Comparison of ENCODE assay signal across 11 cellular contexts in the genomic region with DNA sequence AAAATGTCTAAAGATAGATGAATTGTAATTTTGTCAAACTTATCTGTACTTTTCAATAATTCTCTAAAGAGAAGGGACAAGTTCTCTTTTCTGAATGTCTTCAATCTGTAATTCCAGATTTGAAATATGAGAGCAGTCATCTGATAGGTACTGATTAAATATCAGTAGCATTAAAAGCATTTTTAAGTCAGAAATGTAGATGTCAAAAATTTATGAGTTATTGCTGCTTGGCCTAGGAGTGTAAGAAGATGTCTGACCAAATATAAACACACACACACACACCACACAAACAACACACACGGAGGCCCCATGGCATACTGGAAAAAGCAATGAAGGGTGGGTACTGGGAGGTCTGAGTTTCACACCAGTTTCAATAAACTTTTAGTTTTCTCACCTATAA. TPM values are rescaled to one million over a fixed set of nuclear protein-coding genes. Genes with fewer than 3 reads are reported as not detected.
DNase-seq lines count a peak whose midpoint lies in the region; ATAC-seq, FAIRE-seq and TF ChIP-seq lines count a peak whose summit lies in the region.
"Had no signal": no experiment of that assay in that cellular context is flagged by ENCODE, and none has a peak within 500 bp of the region (broad histone marks: within the 10 kb centered on the region; RNA-seq: fewer than 3 reads in every experiment).

No MANE protein-coding gene starts in this region.

- WGBS in K562 (ENCODE audit: insufficient coverage, low coverage, missing lambda C conversion rate): 67% methylated on average over 1 of the region's 1 CpG
- 38 to 48% methylated on average over 1 of the region's 1 CpG for WGBS in tibial nerve, 2 donors

- H3K36me3 ChIP-seq in K562 (ENCODE audit: control insufficient read depth, insufficient read depth, low read length): peaks cover 3% of the 10 kb centered on the region
- H3K36me3 ChIP-seq in lower lobe of right lung: peaks cover 3% of the 10 kb centered on the region
- peaks cover 0 to under 1% (median 0%) of the 10 kb centered on the region in 3 donors for H3K36me3 ChIP-seq in tibial nerve

- H3K9ac ChIP-seq in K562 (ENCODE audit: insufficient read depth in 1 of 2, low read depth in 2 of 2, low read length in 2 of 2): 0 out of 4 replicates have a peak overlapping the region, but pooled peaks of 1 of the 2 experiments have one; percentile 77

- peak overlapping the region; percentile 5 for H3K27ac Mint-ChIP-seq in activated naive CD4-positive, alpha-beta T cell treated with anti-CD3 and anti-CD28 coated beads, Interleukin-2, amount 50 U/mL, for 24 hours

- CTCF ChIA-PET in K562 (lab: Yijun Ruan, JAX; ENCODE audit: low intra/inter-chr PET ratio): no interaction called here

- TF ChIP-seq POLR2A in K562 (conservative IDR thresholded peaks at IDR 0.05) (no peak), tibial nerve (IDR thresholded peaks at IDR 0.05) (no peak)

- H3K4me3 ChIP-seq in K562 (no peak overlapping the region), lower lobe of right lung (peak overlapping the region; percentile 91), tibial nerve (peak overlapping the region in 3 of 4 donors; percentile 92 to 98 (median 97))

- ATAC-seq in K562: no peak
- ATAC-seq in lower lobe of right lung: no peak
- no peak for ATAC-seq in HG02610 (IDR thresholded peaks at IDR 0.05; ENCODE audit: unreplicated experiment)
- no peak for ATAC-seq in GM21825 (IDR thresholded peaks at IDR 0.05; ENCODE audit: unreplicated experiment)

- H3K27me3 ChIP-seq in K562 (ENCODE audit: control insufficient read depth in 2 of 2, insufficient read depth in 2 of 2, low read length in 2 of 2) (no peaks in the 10 kb centered on the region), lower lobe of right lung (ENCODE audit: low read depth) (no peaks in the 10 kb centered on the region), tibial nerve (no peaks in the 10 kb centered on the region)

- peaks cover 27% of the 10 kb centered on the region for H3K79me2 ChIP-seq in K562 (ENCODE audit: control insufficient read depth, insufficient read depth, low read length)

- peaks cover 4% of the 10 kb centered on the region for H4K20me1 ChIP-seq in K562 (replicated peaks; ENCODE audit: control insufficient read depth, insufficient read depth, low read length)

- peak overlapping the region; percentile 99 for H3K4me3 Mint-ChIP-seq in activated naive CD4-positive, alpha-beta T cell treated with anti-CD3 and anti-CD28 coated beads, Interleukin-2, amount 50 U/mL, for 24 hours

- H3K4me1 Mint-ChIP-seq in activated naive CD4-positive, alpha-beta T cell treated with anti-CD3 and anti-CD28 coated beads, Interleukin-2, amount 50 U/mL, for 24 hours: peaks cover 59% of the 10 kb centered on the region

- no peak for TF ChIP-seq RAD21 in K562 (CRISPR knock-in tag; conservative IDR thresholded peaks at IDR 0.05 in 1 of 2, IDR thresholded peaks at IDR 0.05 in 1 of 2)

- no peak overlapping the region for H3K4me2 ChIP-seq in K562 (ENCODE audit: insufficient read depth, low read length)

- H3K27me3 Mint-ChIP-seq in activated naive CD4-positive, alpha-beta T cell treated with anti-CD3 and anti-CD28 coated beads, Interleukin-2, amount 50 U/mL, for 24 hours: no peaks in the 10 kb centered on the region

- BruUV-seq in K562 (replicated peaks; lab: Mats Ljungman, UMichigan): no TSS peak

- TF ChIP-seq EP300 in K562 (IDR thresholded peaks at IDR 0.05; ENCODE audit: low read length): no peak
- no peak for TF ChIP-seq EP300 in tibial nerve (IDR thresholded peaks at IDR 0.05)

- intact Hi-C loops in K562 (cut with micrococcal nuclease) (loop anchor here (5.0 kb wide), 1 partner anchor 299 kb away; a partner anchor contains a TSS), lower lobe of right lung (cut with DNase I) (no loop called here)

- H3K9me3 ChIP-seq in K562 (replicated peaks; ENCODE audit: control insufficient read depth, insufficient read depth, low read depth, low read length) (no peaks in the 10 kb centered on the region), lower lobe of right lung (no peaks in the 10 kb centered on the region), tibial nerve (no peaks in the 10 kb centered on the region)

- no peaks in the 10 kb centered on the region for H3K9me3 Mint-ChIP-seq in activated naive CD4-positive, alpha-beta T cell treated with anti-CD3 and anti-CD28 coated beads, Interleukin-2, amount 50 U/mL, for 24 hours

- in situ Hi-C loops in K562 (cut with MboI): loop anchor here (10.0 kb wide), 1 partner anchor 286 kb away; a partner anchor contains a TSS

- TF ChIP-seq CTCF in K562 (IDR thresholded peaks at IDR 0.05 in 2 of 3, conservative IDR thresholded peaks at IDR 0.05 in 1 of 3; ENCODE audit: insufficient read depth in 2 of 3, low read depth in 1 of 3, low read length in 3 of 3): no peak
- no peak for TF ChIP-seq CTCF in lower lobe of right lung (IDR thresholded peaks at IDR 0.05)
- no peak for TF ChIP-seq CTCF in tibial nerve (IDR thresholded peaks at IDR 0.05)

- H2AFZ ChIP-seq in K562 (ENCODE audit: low read depth, low read length): no peak overlapping the region

- H3K4me1 ChIP-seq in K562 (replicated peaks in 1 of 2; ENCODE audit: control insufficient read depth in 2 of 2, insufficient read depth in 2 of 2, low read length in 2 of 2) (peaks cover 11% of the 10 kb centered on the region in 2 experiments; a peak in 4 of 5 replicates), lower lobe of right lung (peaks cover 40% of the 10 kb centered on the region), tibial nerve (peaks cover 0 to 43% (median 5%) of the 10 kb centered on the region in 4 donors)

- DNase-seq in activated naive CD4-positive, alpha-beta T cell treated with anti-CD3 and anti-CD28 coated beads, Interleukin-2, amount 50 U/mL, for 16 hours: no peak
- no peak for DNase-seq in K562 (ENCODE audit: extremely low read depth in 1 of 4, low spot score in 3 of 4)
- DNase-seq in lower lobe of right lung: no peak
- no peak for DNase-seq in tibial nerve (ENCODE audit: low spot score in 2 of 2)
- no peak for DNase-seq in SIG-M5 (lab: John Stamatoyannopoulos, UW)
- DNase-seq: midbrain, SW 1271 had no signal

- POLR2A ChIA-PET in K562 (lab: Yijun Ruan, JAX): no interaction called here

- H3K9me1 ChIP-seq in K562 (ENCODE audit: control insufficient read depth, insufficient read depth, low read length): no peaks in the 10 kb centered on the region

- H3K27ac ChIP-seq in K562 (ENCODE audit: extremely low read depth, low read depth, low read length) (no peak overlapping the region), lower lobe of right lung (peak overlapping the region; percentile 99), tibial nerve (peak overlapping the region; percentile 98 to 100 (median 100))

- no peak for FAIRE-seq in K562 (lab: Jason Lieb, UNC)

- H3K36me3 Mint-ChIP-seq in activated naive CD4-positive, alpha-beta T cell treated with anti-CD3 and anti-CD28 coated beads, Interleukin-2, amount 50 U/mL, for 24 hours: no peaks in the 10 kb centered on the region

TF ChIP-seq in K562, 482 proteins besides CTCF, POLR2A, EP300 and RAD21 (continues in another document):
- peak; percentile 66 for TF ChIP-seq MEIS2 (IDR thresholded peaks at IDR 0.05; ENCODE audit: partially characterized antibody)

RNA-seq across cellular contexts. Expression of a gene that starts 2.4 kb away (rescaled TPM):
- 10.4 and 18.1 TPM in 2 replicates for total RNA-seq in K562 (2011; cell fraction: chromatin; rRNA removed; ENCODE audit: low replicate concordance)
- total RNA-seq in K562 (2011; cell fraction: nucleolus; rRNA removed): 14.8 and 18.2 TPM in 2 replicates
- total RNA-seq in K562 (2011; cell fraction: nucleoplasm; rRNA removed): 19.9 and 21.5 TPM in 2 replicates
- total RNA-seq in K562 (2014; rRNA removed) (4.8 and 13.9 TPM in 2 replicates), K562 (2014; rRNA removed; fragmentation: Illumina TruSeq; extraction: Trizol) (12.4 and 13.2 TPM in 2 replicates), K562 (2015; rRNA removed; fragmentation: Illumina TruSeq; extraction: Trizol) (13.2 TPM in 2 replicates), K562 (2021) (29.9 and 31.0 TPM in 2 replicates), lower lobe of right lung (72.9 TPM), tibial nerve (100 to 1,000 TPM in 1 of 4 donors, 10 to 100 TPM in 3; 48.6 to 142 (median 81.3) TPM)
- polyA plus RNA-seq in K562 (2011; rRNA removed) (10.5 and 10.8 TPM in 2 replicates), K562 (2014; fragmentation: Illumina TruSeq; extraction: Trizol) (14.9 and 17.6 TPM in 2 replicates), K562 (2014; fragmentation: Nextera tagmentation; extraction: Ambion mirVana) (10 to 100 TPM; 44.9 to 63.7 TPM), K562 (2014; rRNA removed) (10.9 and 11.8 TPM in 2 replicates)
- polyA plus RNA-seq in K562 (2011; cell fraction: cytosol; rRNA removed): 8.5 and 9.7 TPM in 2 replicates
- 17.6 and 24.1 TPM in 2 replicates for polyA plus RNA-seq in K562 (2011; cell fraction: nucleus; rRNA removed)
- polyA plus RNA-seq in K562 (2012): 16.9 and 24.9 TPM in 2 replicates
- 19.1 and 19.5 TPM in 2 replicates for polyA minus RNA-seq in K562 (2011; rRNA and poly(A)+ RNA removed)
- polyA minus RNA-seq in K562 (2011; cell fraction: cytosol; rRNA and poly(A)+ RNA removed): 13.5 and 14.2 TPM in 2 replicates
- 22.5 and 23.9 TPM in 2 replicates for polyA minus RNA-seq in K562 (2011; cell fraction: nucleus; rRNA and poly(A)+ RNA removed)

RNA-seq across cellular contexts. Expression of a gene that starts 33.2 kb away (rescaled TPM):
- total RNA-seq in K562 (2011; cell fraction: chromatin; rRNA removed; ENCODE audit: low replicate concordance): not detected in 2 replicates
- not detected in 2 replicates for total RNA-seq in K562 (2011; cell fraction: nucleolus; rRNA removed)
- not detected in 2 replicates for total RNA-seq in K562 (2011; cell fraction: nucleoplasm; rRNA removed)
- not detected in 2 replicates for total RNA-seq in K562 (2014; rRNA removed)
- not detected in 2 replicates for total RNA-seq in K562 (2014; rRNA removed; fragmentation: Illumina TruSeq; extraction: Trizol)
- not detected in 2 replicates for total RNA-seq in K562 (2015; rRNA removed; fragmentation: Illumina TruSeq; extraction: Trizol)
- total RNA-seq in K562 (2021): 0.07 TPM in 1 of 2 replicates, not detected in the other
- not detected in 2 replicates for polyA plus RNA-seq in K562 (2011; rRNA removed)
- polyA plus RNA-seq in K562 (2011; cell fraction: cytosol; rRNA removed): not detected in 2 replicates
- polyA plus RNA-seq in K562 (2011; cell fraction: nucleus; rRNA removed): 0.04 TPM in 1 of 2 replicates, not detected in the other
- polyA plus RNA-seq in K562 (2012): 0.01 and 0.03 TPM in 2 replicates
- polyA plus RNA-seq in K562 (2014; fragmentation: Illumina TruSeq; extraction: Trizol): not detected in 2 replicates
- not detected for polyA plus RNA-seq in K562 (2014; fragmentation: Nextera tagmentation; extraction: Ambion mirVana)
- polyA plus RNA-seq in K562 (2014; rRNA removed): not detected in 2 replicates
- polyA minus RNA-seq in K562 (2011; rRNA and poly(A)+ RNA removed): not detected in 2 replicates
- not detected in 2 replicates for polyA minus RNA-seq in K562 (2011; cell fraction: cytosol; rRNA and poly(A)+ RNA removed)
- polyA minus RNA-seq in K562 (2011; cell fraction: nucleus; rRNA and poly(A)+ RNA removed): not detected in 2 replicates
- 0.35 TPM for total RNA-seq in lower lobe of right lung
- 1 to 10 TPM in 3 of 4 donors, not detected in 1; 1.0 to 2.2 (median 1.2) TPM for total RNA-seq in tibial nerve
- total RNA-seq: HT1080 had no signal
